In the genomic region with DNA sequence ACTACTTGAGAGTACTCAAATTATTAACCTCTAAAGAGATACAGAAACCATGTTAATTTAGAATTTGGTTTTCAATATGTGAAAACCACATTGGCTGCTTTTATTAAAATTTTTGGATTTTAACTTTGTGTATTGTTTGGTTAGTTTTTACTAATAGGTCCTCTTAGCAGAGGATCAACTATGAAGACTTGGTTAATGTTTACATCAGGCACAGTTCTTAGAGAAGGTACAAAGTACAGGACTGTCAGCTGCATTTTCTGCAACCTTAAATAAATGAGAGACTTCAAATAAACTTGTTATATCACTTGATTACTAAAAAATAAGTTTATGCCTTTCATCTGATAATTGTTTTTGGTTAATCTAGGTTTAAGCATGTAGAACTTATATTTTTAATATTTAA, we compare ENCODE assay signal across 19 cellular contexts.
"Had no signal": no experiment of that assay in that cellular context is flagged by ENCODE, and none has a peak within 500 bp of the region (broad histone marks: within the 10 kb centered on the region; RNA-seq: fewer than 3 reads in every experiment).

No MANE protein-coding gene starts in this region.

- H3K36me3 ChIP-seq: heart left ventricle, left ventricle myocardium inferior, prostate gland, right atrium auricular region, upper lobe of left lung had no signal

- H3K9me3 ChIP-seq: heart left ventricle, left ventricle myocardium inferior, prostate gland, right atrium auricular region, upper lobe of left lung had no signal

- H3K27me3 ChIP-seq: heart left ventricle, right atrium auricular region, upper lobe of left lung had no signal

- H3K4me1 ChIP-seq: heart left ventricle, left ventricle myocardium inferior, prostate gland, right atrium auricular region, upper lobe of left lung had no signal

- FAIRE-seq: keratinocyte had no signal

- H3K27ac ChIP-seq: heart left ventricle, left ventricle myocardium inferior, prostate gland, right atrium auricular region, upper lobe of left lung had no signal

- ATAC-seq: heart left ventricle; natural killer cell; stimulated activated naive CD8-positive, alpha-beta T cell treated with anti-CD3 and anti-CD28 coated beads, Interleukin-15, Interleukin-2, amounts not matched to agents 100 U/mL and 50 U/mL, for 24 hours had no signal

- H3K4me3 ChIP-seq: heart left ventricle, left ventricle myocardium inferior, prostate gland, right atrium auricular region, upper lobe of left lung had no signal

- DNase-seq: activated CD4-positive, alpha-beta memory T cell treated with anti-CD3 and anti-CD28 coated beads, Interleukin-2, amount 10 ng/mL, durations not matched to agents 7 days and 5 days; activated CD4-positive, alpha-beta T cell treated with anti-CD3 and anti-CD28 coated beads for 48 hours; activated effector memory CD4-positive, alpha-beta T cell treated with anti-CD3 and anti-CD28 coated beads, Interleukin-2, amount 50 U/mL, for 16 hours; activated naive CD4-positive, alpha-beta T cell treated with anti-CD3 and anti-CD28 coated beads, Interleukin-2, amount 10 ng/mL, durations not matched to agents 7 days and 5 days; amygdala; cerebellar nuclear complex; cortex of kidney; endodermal cell; heart left ventricle; left ventricle myocardium inferior; mammary epithelial cell; natural killer cell; stimulated activated CD4-positive, alpha-beta T cell treated with anti-CD3 and anti-CD28 coated beads, Interleukin-12 subunit alpha, Interleukin-12 subunit beta, amount 100 ng/mL, for 4 hours; stimulated activated CD4-positive, alpha-beta T cell treated with anti-CD3 and anti-CD28 coated beads, Interleukin-4, amount 100 ng/mL, for 4 hours; stimulated activated naive CD8-positive, alpha-beta T cell treated with anti-CD3 and anti-CD28 coated beads, Interleukin-15, Interleukin-2, amounts not matched to agents 100 U/mL and 50 U/mL, for 24 hours; upper lobe of left lung had no signal
